Comparison of ENCODE assay signal across 15 cellular contexts in genomic region chr18:46632401-46633089, GRCh38.
A peak's percentile ranks its signal among the peaks of the same experiment; 100 is the strongest.
DNase-seq lines count a peak whose midpoint lies in the region; ATAC-seq lines count a peak whose summit lies in the region.
"Had no signal": no experiment of that assay in that cellular context is flagged by ENCODE, and none has a peak within 500 bp of the region (broad histone marks: within the 10 kb centered on the region; RNA-seq: fewer than 3 reads in every experiment).

No MANE protein-coding gene starts in this region.

- no peak overlapping the region for H3K4me3 Mint-ChIP-seq in stimulated activated memory B cell treated with anti-CD40 and anti-IgM and Interleukin-4, amounts not matched to agents 10 μg/mL and 1 μg/mL and 100 μg/mL, for 72 hours
- H3K4me3 Mint-ChIP-seq: activated CD4-positive, alpha-beta memory T cell treated with anti-CD3 and anti-CD28 coated beads, Interleukin-2, amount 10 ng/mL, durations not matched to agents 7 days and 5 days; activated naive CD8-positive, alpha-beta T cell treated with anti-CD3 and anti-CD28 coated beads for 36 hours; CD14-positive monocyte; effector memory CD8-positive, alpha-beta T cell had no signal

- H3K4me1 Mint-ChIP-seq in stimulated activated memory B cell treated with anti-CD40 and anti-IgM and Interleukin-4, amounts not matched to agents 10 μg/mL and 1 μg/mL and 100 μg/mL, for 72 hours: no peaks in the 10 kb centered on the region
- H3K4me1 Mint-ChIP-seq: CD14-positive monocyte had no signal

- no peak overlapping the region for H3K27ac ChIP-seq in caudate nucleus (ENCODE audit: low read depth, low read length)
- H3K27ac ChIP-seq: stomach had no signal

- H3K9me3 Mint-ChIP-seq in stimulated activated memory B cell treated with anti-CD40 and anti-IgM and Interleukin-4, amounts not matched to agents 10 μg/mL and 1 μg/mL and 100 μg/mL, for 72 hours: peaks cover 7% of the 10 kb centered on the region
- H3K9me3 Mint-ChIP-seq: activated CD4-positive, alpha-beta memory T cell treated with anti-CD3 and anti-CD28 coated beads, Interleukin-2, amount 10 ng/mL, durations not matched to agents 7 days and 5 days had no signal

- no peak for ATAC-seq in GM21786 (IDR thresholded peaks at IDR 0.05; ENCODE audit: unreplicated experiment)
- ATAC-seq in stimulated activated memory B cell treated with anti-CD40 and anti-IgM and Interleukin-4, amounts not matched to agents 10 μg/mL and 1 μg/mL and 100 μg/mL, for 72 hours: no peak
- ATAC-seq: effector memory CD8-positive, alpha-beta T cell had no signal

- DNase-seq in EL (peak; percentile 34), NCI-H2171 treated with DMSO at 0.1 percent for 48 hours (lab: John Stamatoyannopoulos, UW) (peak; percentile 91), caudate nucleus (lab: John Stamatoyannopoulos, UW) (peak in 50 of 61 donors; percentile 15 to 94 (median 64)), non-pigmented ciliary epithelial cell (ENCODE audit: low read depth) (peak; percentile 22), NOMO-1 treated with dmso at 0.1 percent for 144 hours (lab: John Stamatoyannopoulos, UW; ENCODE audit: unreplicated experiment) (no peak), GF-D8 (lab: John Stamatoyannopoulos, UW) (no peak)
- DNase-seq: activated CD4-positive, alpha-beta memory T cell treated with anti-CD3 and anti-CD28 coated beads, Interleukin-2, amount 10 ng/mL, durations not matched to agents 7 days and 5 days; activated naive CD8-positive, alpha-beta T cell treated with anti-CD3 and anti-CD28 coated beads for 36 hours; effector memory CD8-positive, alpha-beta T cell; NCI-H1930; stomach had no signal

- H3K27ac Mint-ChIP-seq in stimulated activated memory B cell treated with anti-CD40 and anti-IgM and Interleukin-4, amounts not matched to agents 10 μg/mL and 1 μg/mL and 100 μg/mL, for 72 hours: no peak overlapping the region
- H3K27ac Mint-ChIP-seq: activated CD4-positive, alpha-beta memory T cell treated with anti-CD3 and anti-CD28 coated beads, Interleukin-2, amount 10 ng/mL, durations not matched to agents 7 days and 5 days; activated naive CD8-positive, alpha-beta T cell treated with anti-CD3 and anti-CD28 coated beads for 36 hours; progenitor cell of endocrine pancreas had no signal

- peaks cover under 1% of the 10 kb centered on the region for H3K27me3 Mint-ChIP-seq in stimulated activated memory B cell treated with anti-CD40 and anti-IgM and Interleukin-4, amounts not matched to agents 10 μg/mL and 1 μg/mL and 100 μg/mL, for 72 hours
- H3K27me3 Mint-ChIP-seq: activated naive CD8-positive, alpha-beta T cell treated with anti-CD3 and anti-CD28 coated beads for 36 hours had no signal

- H3K36me3 Mint-ChIP-seq in stimulated activated memory B cell treated with anti-CD40 and anti-IgM and Interleukin-4, amounts not matched to agents 10 μg/mL and 1 μg/mL and 100 μg/mL, for 72 hours: no peaks in the 10 kb centered on the region
- H3K36me3 Mint-ChIP-seq: activated naive CD8-positive, alpha-beta T cell treated with anti-CD3 and anti-CD28 coated beads for 36 hours; CD14-positive monocyte had no signal

Comparison
In these comparisons a context has a peak if more than half of its experiments do, and no peak if none do; other contexts are left out.
1. DNase-seq: peak in EL (single experiment), NCI-H2171 treated with DMSO at 0.1 percent for 48 hours (single experiment), caudate nucleus (50 of 61) and non-pigmented ciliary epithelial cell (single experiment); none in NOMO-1 treated with dmso at 0.1 percent for 144 hours (single experiment) and GF-D8 (single experiment).